Comparison of ENCODE assay signal across 11 cellular contexts in the genomic region with DNA sequence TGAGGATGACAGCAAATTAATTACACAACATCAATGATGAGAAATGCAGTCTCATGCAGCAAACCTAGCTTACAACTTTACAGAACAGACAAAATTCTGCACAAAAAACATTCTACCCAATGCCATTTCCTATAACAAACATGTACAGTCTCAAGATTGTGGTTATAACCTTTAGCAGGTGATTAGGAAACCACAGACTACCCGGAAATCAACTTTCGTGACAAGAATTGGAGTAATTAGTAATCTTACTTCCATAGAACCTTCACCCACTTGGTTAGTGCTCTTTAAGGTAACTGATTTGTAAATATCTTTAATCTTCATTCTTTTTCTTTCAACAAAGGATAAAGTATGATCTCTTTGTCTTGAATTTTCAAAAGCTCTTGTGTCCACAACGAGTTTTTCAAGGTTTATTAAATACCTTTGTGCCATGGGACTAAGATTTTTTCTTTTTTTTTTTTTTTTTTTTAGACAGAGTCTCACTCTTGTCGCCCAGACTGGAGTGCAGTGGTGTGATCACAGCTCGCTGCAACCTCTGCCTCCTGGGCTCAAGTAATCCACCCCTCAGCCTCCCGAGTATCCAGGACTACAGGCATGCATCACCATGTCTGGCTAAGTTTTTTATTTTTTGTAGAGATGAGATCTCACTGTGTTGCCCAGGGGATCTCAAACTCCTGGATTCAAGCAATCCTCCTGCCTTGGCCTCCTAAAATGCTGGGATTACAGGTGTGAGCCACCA.
DNase-seq lines count a peak whose midpoint lies in the region; ATAC-seq and TF ChIP-seq lines count a peak whose summit lies in the region.
"Had no signal": no experiment of that assay in that cellular context is flagged by ENCODE, and none has a peak within 500 bp of the region (broad histone marks: within the 10 kb centered on the region; RNA-seq: fewer than 3 reads in every experiment).

No MANE protein-coding gene starts in this region.

- H3K27ac Mint-ChIP-seq in activated CD4-positive, alpha-beta T cell treated with anti-CD3 and anti-CD28 coated beads for 36 hours, result peak overlapping the region; percentile 89

- H3K27me3 Mint-ChIP-seq in activated CD4-positive, alpha-beta T cell treated with anti-CD3 and anti-CD28 coated beads for 36 hours, result no peaks in the 10 kb centered on the region

- peaks cover 41% of the 10 kb centered on the region for H3K4me1 Mint-ChIP-seq in activated CD4-positive, alpha-beta T cell treated with anti-CD3 and anti-CD28 coated beads for 36 hours

- H3K4me3 Mint-ChIP-seq in activated CD4-positive, alpha-beta T cell treated with anti-CD3 and anti-CD28 coated beads for 36 hours, result peak overlapping the region; percentile 36

- peaks cover 14% of the 10 kb centered on the region for H3K9me3 Mint-ChIP-seq in activated CD4-positive, alpha-beta T cell treated with anti-CD3 and anti-CD28 coated beads for 36 hours (ENCODE audit: low read depth)

- CTCF ChIA-PET in activated CD4-positive, alpha-beta T cell treated with anti-CD3 and anti-CD28 coated beads for 36 hours (lab: Charles Lee), result interaction anchor here (0.7 to 1.2 kb wide), 3 partner anchors 12 to 1796 kb away, joined by 3 read pairs; no protein-coding TSS in a partner anchor

- peak; percentile 49 for DNase-seq in activated CD4-positive, alpha-beta T cell treated with anti-CD3 and anti-CD28 coated beads for 36 hours
- DNase-seq in activated CD4-positive, alpha-beta T cell treated with anti-CD3 and anti-CD28 coated beads for 1 hour, result no peak
- peak; percentile 28 for DNase-seq in activated T-cell treated with anti-CD3 and anti-CD28 coated beads for 4 hours
- peak; percentile 9 for DNase-seq in epithelial cell of esophagus (ENCODE audit: low read depth)
- no peak for DNase-seq in stimulated activated naive CD8-positive, alpha-beta T cell treated with anti-CD3 and anti-CD28 coated beads, Interleukin-15, Interleukin-2, amounts not matched to agents 100 U/mL and 50 U/mL, for 24 hours
- DNase-seq in kidney glomerular epithelial cell (lab: John Stamatoyannopoulos, UW), result no peak
- DNase-seq in NCI-H1930 (lab: John Stamatoyannopoulos, UW), result no peak
- DNase-seq: islet precursor cell, NCI-H774, T-helper 9 cell had no signal

- peak; percentile 87 for ATAC-seq in activated CD4-positive, alpha-beta T cell treated with anti-CD3 and anti-CD28 coated beads for 36 hours
- peak; percentile 78 for ATAC-seq in stimulated activated naive CD8-positive, alpha-beta T cell treated with anti-CD3 and anti-CD28 coated beads, Interleukin-15, Interleukin-2, amounts not matched to agents 100 U/mL and 50 U/mL, for 24 hours
- no peak for ATAC-seq in GM19324 (IDR thresholded peaks at IDR 0.05; ENCODE audit: low FRiP score, unreplicated experiment)

- intact Hi-C loops in activated CD4-positive, alpha-beta T cell treated with anti-CD3 and anti-CD28 coated beads for 36 hours (cut with DNase I, micrococcal nuclease), result loop anchor here in 1 of 2 experiments (1.0 to 2.0 kb wide), 3 partner anchors 24 to 116 kb away; no protein-coding TSS in a partner anchor

- peaks cover 12% of the 10 kb centered on the region for H3K36me3 Mint-ChIP-seq in activated CD4-positive, alpha-beta T cell treated with anti-CD3 and anti-CD28 coated beads for 36 hours (ENCODE audit: low read depth)

- POLR2A ChIA-PET in activated CD4-positive, alpha-beta T cell treated with anti-CD3 and anti-CD28 coated beads for 36 hours (lab: Charles Lee), result interaction anchor here (0.6 kb wide), 1 partner anchor 126 kb away, joined by 4 read pairs; no protein-coding TSS in a partner anchor

- TF ChIP-seq CTCF in epithelial cell of esophagus (IDR thresholded peaks at IDR 0.05; ENCODE audit: insufficient read depth, low read depth, low read length, missing control alignments), result no peak

- H3K4me3 ChIP-seq in epithelial cell of esophagus (ENCODE audit: low read length), result no peak overlapping the region

Comparison
In these comparisons a context has a peak if more than half of its experiments do, and no peak if none do; other contexts are left out.
1. DNase-seq: peak in activated CD4-positive, alpha-beta T cell treated with anti-CD3 and anti-CD28 coated beads for 36 hours (single experiment), activated T-cell treated with anti-CD3 and anti-CD28 coated beads for 4 hours (single experiment) and epithelial cell of esophagus (single experiment); none in activated CD4-positive, alpha-beta T cell treated with anti-CD3 and anti-CD28 coated beads for 1 hour (single experiment), stimulated activated naive CD8-positive, alpha-beta T cell treated with anti-CD3 and anti-CD28 coated beads, Interleukin-15, Interleukin-2, amounts not matched to agents 100 U/mL and 50 U/mL, for 24 hours (single experiment), kidney glomerular epithelial cell (single experiment) and NCI-H1930 (0 of 2).